Comparison of ENCODE assay signal across 16 cellular contexts in the genomic region with DNA sequence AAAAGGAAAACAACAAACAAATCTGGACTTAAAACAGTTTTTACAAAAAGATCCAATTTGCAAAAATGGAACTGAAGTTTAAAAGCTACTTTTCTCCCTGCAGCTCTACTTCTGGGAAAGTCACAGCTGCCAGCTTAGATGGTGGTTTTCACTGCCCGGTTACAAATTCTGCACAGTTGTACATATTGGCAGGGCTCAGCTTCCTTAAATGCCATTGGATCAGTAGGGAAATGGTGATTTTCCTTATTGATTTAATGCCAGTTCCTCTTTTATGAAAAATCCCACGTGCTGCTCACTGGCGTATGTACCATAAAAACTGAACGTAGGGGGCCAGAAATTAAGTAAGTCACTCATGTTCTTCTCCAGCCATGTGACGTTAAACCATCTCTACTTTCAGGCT. TPM values are rescaled to one million over a fixed set of nuclear protein-coding genes. Genes with fewer than 3 reads are reported as not detected.
"Had no signal": no experiment of that assay in that cellular context is flagged by ENCODE, and none has a peak within 500 bp of the region (broad histone marks: within the 10 kb centered on the region; RNA-seq: fewer than 3 reads in every experiment).

No MANE protein-coding gene starts in this region.

- H3K27ac ChIP-seq: gastroesophageal sphincter, heart right ventricle, parathyroid adenoma, sigmoid colon, thoracic aorta had no signal

- H3K36me3 ChIP-seq: gastroesophageal sphincter, heart right ventricle, sigmoid colon, thoracic aorta had no signal

- H3K27ac Mint-ChIP-seq: activated CD8-positive, alpha-beta memory T cell treated with anti-CD3 and anti-CD28 coated beads, Interleukin-2, amount 10 ng/mL, durations not matched to agents 7 days and 5 days had no signal

- H3K4me3 ChIP-seq: gastroesophageal sphincter, heart right ventricle, lung, sigmoid colon, thoracic aorta had no signal

- ATAC-seq: activated CD8-positive, alpha-beta memory T cell treated with anti-CD3 and anti-CD28 coated beads, Interleukin-2, amount 10 ng/mL, durations not matched to agents 7 days and 5 days; gastroesophageal sphincter; heart right ventricle had no signal

- H3K4me3 Mint-ChIP-seq: activated CD8-positive, alpha-beta memory T cell treated with anti-CD3 and anti-CD28 coated beads, Interleukin-2, amount 10 ng/mL, durations not matched to agents 7 days and 5 days had no signal

- DNase-seq: activated CD4-positive, alpha-beta T cell treated with anti-CD3 and anti-CD28 coated beads, Interleukin-2, amount 50 U/mL, for 4 hours; activated CD4-positive, CD25-positive, alpha-beta regulatory T cell; activated CD8-positive, alpha-beta memory T cell treated with anti-CD3 and anti-CD28 coated beads, Interleukin-2, amount 10 ng/mL, durations not matched to agents 7 days and 5 days; heart right ventricle; midbrain; sigmoid colon; SK-N-SH; stimulated activated CD4-positive, alpha-beta T cell treated with anti-CD3 and anti-CD28 coated beads, Interleukin-12 subunit alpha, Interleukin-12 subunit beta, amount 100 ng/mL, for 4 hours; stimulated activated CD4-positive, alpha-beta T cell treated with anti-CD3 and anti-CD28 coated beads, Interleukin-2, amount 100 ng/mL, for 24 hours had no signal

- H3K27me3 Mint-ChIP-seq: activated CD8-positive, alpha-beta memory T cell treated with anti-CD3 and anti-CD28 coated beads, Interleukin-2, amount 10 ng/mL, durations not matched to agents 7 days and 5 days had no signal

- H3K4me1 ChIP-seq: parathyroid adenoma, sigmoid colon had no signal

- H3K9me3 ChIP-seq: gastroesophageal sphincter, heart right ventricle, sigmoid colon, SK-N-SH, thoracic aorta had no signal

RNA-seq across cellular contexts. Expression of a gene that starts 30.1 kb away (rescaled TPM):
- total RNA-seq: cardiac septum, sigmoid colon, thoracic aorta, urinary bladder had no signal
- polyA plus RNA-seq: esophagus, heart right ventricle, SK-N-SH, urinary bladder had no signal

RNA-seq across cellular contexts. Expression of a gene that starts 36.5 kb away (rescaled TPM):
- total RNA-seq: cardiac septum, gastroesophageal sphincter, heart right ventricle, sigmoid colon had no signal
- polyA plus RNA-seq: heart right ventricle, SK-N-SH, urinary bladder had no signal
